ENCODE assay signal across 19 cellular contexts in the genomic region with DNA sequence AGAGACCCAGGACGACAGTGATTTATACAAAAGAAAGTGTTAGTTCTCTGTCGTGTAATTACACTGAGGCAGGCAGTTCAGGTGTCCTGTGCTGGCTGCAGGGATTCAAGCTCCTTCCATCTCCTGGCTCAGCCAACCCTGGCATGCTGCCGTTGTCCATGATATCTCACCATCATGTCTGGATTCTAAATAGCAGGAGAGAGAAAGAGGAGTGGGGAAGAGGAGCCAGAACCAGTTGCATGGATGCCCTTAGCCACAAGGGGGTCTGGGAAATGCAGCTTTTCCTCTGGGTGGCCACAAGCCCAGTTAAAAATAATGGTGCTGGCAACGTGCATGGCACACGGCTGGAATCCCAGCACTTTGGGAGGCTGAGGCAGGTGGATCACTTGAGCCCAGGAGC. TPM values are rescaled to one million over a fixed set of nuclear protein-coding genes. Genes with fewer than 3 reads are reported as not detected.
DNase-seq lines count a peak whose midpoint lies in the region; ATAC-seq and TF ChIP-seq lines count a peak whose summit lies in the region.
"Had no signal": no experiment of that assay in that cellular context is flagged by ENCODE, and none has a peak within 500 bp of the region (broad histone marks: within the 10 kb centered on the region; RNA-seq: fewer than 3 reads in every experiment).

No MANE protein-coding gene starts in this region.

- H2AFZ ChIP-seq in OCI-LY7 (ENCODE audit: low read length): no peak overlapping the region

- no peak for DNase-seq in activated CD4-positive, alpha-beta T cell treated with anti-CD3 and anti-CD28 coated beads, Interleukin-2, amount 10 ng/mL, durations not matched to agents 24 days and 14 days
- no peak for DNase-seq in activated CD4-positive, alpha-beta T cell treated with anti-CD3 and anti-CD28 coated beads for 1 hour
- DNase-seq in OCI-LY7 (ENCODE audit: low spot score): no peak
- no peak for DNase-seq in epithelial cell of esophagus (ENCODE audit: low read depth)
- no peak for DNase-seq in transverse colon
- no peak for DNase-seq in activated naive CD4-positive, alpha-beta T cell treated with anti-CD3 and anti-CD28 coated beads, Interleukin-2, amount 50 U/mL, for 72 hours (ENCODE audit: low spot score in 2 of 2)
- DNase-seq: activated CD8-positive, alpha-beta memory T cell treated with anti-CD3 and anti-CD28 coated beads, Interleukin-2, amount 50 U/mL, for 48 hours; DMS79; KBM-7; NCI-H1436 treated with DMSO at 0.1 percent for 48 hours; NCI-H774; SHP77 treated with DMSO at 0.1 percent for 48 hours; thyroid gland had no signal

- ATAC-seq in activated naive CD4-positive, alpha-beta T cell treated with anti-CD3 and anti-CD28 coated beads, Interleukin-2, amount 50 U/mL, for 72 hours: no peak
- no peak for ATAC-seq in GM18858 (IDR thresholded peaks at IDR 0.05; ENCODE audit: unreplicated experiment)
- ATAC-seq in HG03135 (IDR thresholded peaks at IDR 0.05; ENCODE audit: unreplicated experiment): no peak

- BruUV-seq in OCI-LY7 (replicated peaks; lab: Mats Ljungman, UMichigan): no TSS peak

- TF ChIP-seq CTCF in OCI-LY7 (conservative IDR thresholded peaks at IDR 0.05; ENCODE audit: low read length) (peak; percentile 26; the same call in 1 of the 2 replicates), epithelial cell of esophagus (IDR thresholded peaks at IDR 0.05; ENCODE audit: insufficient read depth, low read depth, low read length, missing control alignments) (peak; percentile 5), transverse colon (IDR thresholded peaks at IDR 0.05) (no peak)

- H3K27me3 ChIP-seq in transverse colon: no peaks in the 10 kb centered on the region
- H3K27me3 ChIP-seq: thyroid gland had no signal

- no peak overlapping the region for H3K27ac ChIP-seq in OCI-LY7 (ENCODE audit: low read depth, low read length, poor library complexity, severe bottlenecking)
- peak overlapping the region; percentile 1 to 41 (median 22) for H3K27ac ChIP-seq in transverse colon
- H3K27ac ChIP-seq: coronary artery, thyroid gland had no signal

- intact Hi-C loops in activated CD4-positive, alpha-beta T cell treated with anti-CD3 and anti-CD28 coated beads, Interleukin-2, amount 10 ng/mL, durations not matched to agents 24 days and 14 days (cut with micrococcal nuclease): no loop called here
- intact Hi-C loops in OCI-LY7 (cut with micrococcal nuclease; ENCODE audit: unreplicated experiment) (no loop called here), transverse colon (cut with DNase I; ENCODE audit: low total_unique reads) (no loop called here)

- H4K20me1 ChIP-seq in OCI-LY7 (ENCODE audit: insufficient read depth, low read length): no peaks in the 10 kb centered on the region

- CTCF ChIA-PET in OCI-LY7 (lab: Charles Lee; ENCODE audit: unreplicated experiment): no interaction called here

- H3K9me3 ChIP-seq in OCI-LY7 (ENCODE audit: low read length) (no peaks in the 10 kb centered on the region), transverse colon (no peaks in the 10 kb centered on the region)
- H3K9me3 ChIP-seq: thyroid gland had no signal

- no peaks in the 10 kb centered on the region for H3K79me2 ChIP-seq in OCI-LY7 (ENCODE audit: insufficient read depth, low read depth, low read length)

- peaks cover 9% of the 10 kb centered on the region for H3K9me3 Mint-ChIP-seq in activated CD4-positive, alpha-beta T cell treated with anti-CD3 and anti-CD28 coated beads, Interleukin-2, amount 10 ng/mL, durations not matched to agents 24 days and 14 days
- H3K9me3 Mint-ChIP-seq in activated naive CD4-positive, alpha-beta T cell treated with anti-CD3 and anti-CD28 coated beads, Interleukin-2, amount 50 U/mL, for 72 hours: peaks cover 4 to 15% of the 10 kb centered on the region in 2 donors

- H3K4me3 ChIP-seq in OCI-LY7 (ENCODE audit: low read depth, low read length, poor library complexity, severe bottlenecking) (no peak overlapping the region), epithelial cell of esophagus (ENCODE audit: low read length) (no peak overlapping the region), transverse colon (peak overlapping the region in 1 of 4 donors; percentile 26)
- H3K4me3 ChIP-seq: coronary artery, thyroid gland had no signal

- no peak for TF ChIP-seq POLR2A in transverse colon (IDR thresholded peaks at IDR 0.05)

- no peaks in the 10 kb centered on the region for H3K36me3 ChIP-seq in OCI-LY7 (ENCODE audit: insufficient read depth, low read length)
- H3K36me3 ChIP-seq in transverse colon: no peaks in the 10 kb centered on the region
- H3K36me3 ChIP-seq: thyroid gland had no signal

- peaks cover 40% of the 10 kb centered on the region for H3K4me1 ChIP-seq in OCI-LY7 (ENCODE audit: insufficient read depth, low read length, poor library complexity, severe bottlenecking)
- peaks cover 13 to 59% (median 25%) of the 10 kb centered on the region in 4 donors for H3K4me1 ChIP-seq in transverse colon

- H3K27ac Mint-ChIP-seq in activated CD4-positive, alpha-beta T cell treated with anti-CD3 and anti-CD28 coated beads, Interleukin-2, amount 10 ng/mL, durations not matched to agents 24 days and 14 days: peak overlapping the region; percentile 21
- no peak overlapping the region for H3K27ac Mint-ChIP-seq in activated naive CD4-positive, alpha-beta T cell treated with anti-CD3 and anti-CD28 coated beads, Interleukin-2, amount 50 U/mL, for 72 hours
- H3K27ac Mint-ChIP-seq: activated naive CD4-positive, alpha-beta T cell treated with anti-CD3 and anti-CD28 coated beads, Interleukin-2, amount 50 U/mL, for 24 hours had no signal

- H3K4me2 ChIP-seq in OCI-LY7 (ENCODE audit: low read length): no peak overlapping the region

- H3K36me3 Mint-ChIP-seq in activated CD4-positive, alpha-beta T cell treated with anti-CD3 and anti-CD28 coated beads, Interleukin-2, amount 10 ng/mL, durations not matched to agents 24 days and 14 days (ENCODE audit: low read depth): peaks cover 21% of the 10 kb centered on the region
- peaks cover 0 to 27% of the 10 kb centered on the region in 2 donors for H3K36me3 Mint-ChIP-seq in activated naive CD4-positive, alpha-beta T cell treated with anti-CD3 and anti-CD28 coated beads, Interleukin-2, amount 50 U/mL, for 72 hours

- POLR2A ChIA-PET in OCI-LY7 (lab: Charles Lee): no interaction called here

- in situ Hi-C loops in transverse colon (cut with MboI; ENCODE audit: low pct_ligation_motif_present in 1 of 4, low pct_unique_long_range_greater_than_20kb in 1 of 4, low sequenced_read_pairs in 3 of 4): no loop called here

- peaks cover 4% of the 10 kb centered on the region for H3K27me3 Mint-ChIP-seq in activated CD4-positive, alpha-beta T cell treated with anti-CD3 and anti-CD28 coated beads, Interleukin-2, amount 10 ng/mL, durations not matched to agents 24 days and 14 days
- H3K27me3 Mint-ChIP-seq: activated naive CD4-positive, alpha-beta T cell treated with anti-CD3 and anti-CD28 coated beads, Interleukin-2, amount 50 U/mL, for 24 hours had no signal

- 60 to 63% methylated on average over 1 to 5 of the region's 5 CpGs for WGBS in transverse colon (ENCODE audit: low coverage in 1 of 2), 2 donors

- H3K4me1 Mint-ChIP-seq in activated CD4-positive, alpha-beta T cell treated with anti-CD3 and anti-CD28 coated beads, Interleukin-2, amount 10 ng/mL, durations not matched to agents 24 days and 14 days: peaks cover 53% of the 10 kb centered on the region

- H3K9me2 ChIP-seq in OCI-LY7 (ENCODE audit: insufficient read depth, low read length): no peaks in the 10 kb centered on the region

- TF ChIP-seq EP300 in transverse colon (IDR thresholded peaks at IDR 0.05; ENCODE audit: low read depth): no peak

- H3K4me3 Mint-ChIP-seq in activated CD4-positive, alpha-beta T cell treated with anti-CD3 and anti-CD28 coated beads, Interleukin-2, amount 10 ng/mL, durations not matched to agents 24 days and 14 days: no peak overlapping the region
- H3K4me3 Mint-ChIP-seq: activated naive CD4-positive, alpha-beta T cell treated with anti-CD3 and anti-CD28 coated beads, Interleukin-2, amount 50 U/mL, for 24 hours had no signal

RNA-seq across cellular contexts. Expression of a gene that starts 9.7 kb away (rescaled TPM):
- 17.0 and 17.8 TPM in 2 replicates for total RNA-seq in activated CD4-positive, alpha-beta T cell treated with anti-CD3 and anti-CD28 coated beads, Interleukin-2, amount 10 ng/mL, durations not matched to agents 24 days and 14 days
- total RNA-seq in OCI-LY7 (2014; rRNA removed; shearing (Covaris generic)): not detected in 2 replicates
- total RNA-seq in OCI-LY7 (2022) (0.32 and 0.55 TPM in 2 replicates), transverse colon (1 to 10 TPM in 3 of 4 donors, not detected in 1; 3.0 to 8.2 (median 3.8) TPM)
- 10 to 100 TPM; 14.0 to 19.5 TPM for total RNA-seq in activated naive CD4-positive, alpha-beta T cell treated with anti-CD3 and anti-CD28 coated beads, Interleukin-2, amount 50 U/mL, for 72 hours
- total RNA-seq: lung microvascular endothelial cell had no signal

RNA-seq across cellular contexts. Expression of a gene that starts 41.9 kb away (rescaled TPM):
- total RNA-seq in activated CD4-positive, alpha-beta T cell treated with anti-CD3 and anti-CD28 coated beads, Interleukin-2, amount 10 ng/mL, durations not matched to agents 24 days and 14 days: not detected in 2 replicates
- total RNA-seq in OCI-LY7 (2014; rRNA removed; shearing (Covaris generic)): not detected in 2 replicates
- total RNA-seq in OCI-LY7 (2022): not detected in 2 replicates
- 1,000 to 10,000 TPM in 1 of 4 donors, 100 to 1,000 TPM in 1, 10 to 100 TPM in 2; 73.4 to 1,268 (median 104) TPM for total RNA-seq in transverse colon
- not detected for total RNA-seq in activated naive CD4-positive, alpha-beta T cell treated with anti-CD3 and anti-CD28 coated beads, Interleukin-2, amount 50 U/mL, for 72 hours
- total RNA-seq: lung microvascular endothelial cell, osteoblast, thyroid gland had no signal

RNA-seq across cellular contexts. Expression of a gene that starts 54.4 kb away (rescaled TPM):
- 132 TPM in 2 replicates for total RNA-seq in activated CD4-positive, alpha-beta T cell treated with anti-CD3 and anti-CD28 coated beads, Interleukin-2, amount 10 ng/mL, durations not matched to agents 24 days and 14 days
- 315 and 339 TPM in 2 replicates for total RNA-seq in OCI-LY7 (2014; rRNA removed; shearing (Covaris generic))
- total RNA-seq in OCI-LY7 (2022) (232 and 253 TPM in 2 replicates), transverse colon (100 to 1,000 TPM in 1 of 4 donors, 10 to 100 TPM in 3; 37.6 to 159 (median 59.5) TPM)
- 100 to 1,000 TPM; 151 to 268 TPM for total RNA-seq in activated naive CD4-positive, alpha-beta T cell treated with anti-CD3 and anti-CD28 coated beads, Interleukin-2, amount 50 U/mL, for 72 hours

RNA-seq across cellular contexts. Expression of a gene that starts 57.1 kb away (rescaled TPM):
- total RNA-seq in activated CD4-positive, alpha-beta T cell treated with anti-CD3 and anti-CD28 coated beads, Interleukin-2, amount 10 ng/mL, durations not matched to agents 24 days and 14 days: 5.8 and 6.3 TPM in 2 replicates
- 9.4 and 10.6 TPM in 2 replicates for total RNA-seq in OCI-LY7 (2014; rRNA removed; shearing (Covaris generic))
- total RNA-seq in OCI-LY7 (2022) (12.6 and 15.8 TPM in 2 replicates), transverse colon (10 to 100 TPM; 14.3 to 65.8 (median 26.3) TPM)
- total RNA-seq in activated naive CD4-positive, alpha-beta T cell treated with anti-CD3 and anti-CD28 coated beads, Interleukin-2, amount 50 U/mL, for 72 hours: 10 to 100 TPM; 10.1 to 14.5 TPM

Comparison
In these comparisons a context has a peak if more than half of its experiments do, and no peak if none do; other contexts are left out.
1. CTCF ChIP-seq: peak in OCI-LY7 (single experiment) and epithelial cell of esophagus (single experiment); none in transverse colon (0 of 5).
2. RNA of a gene that starts 41.9 kb away (total RNA-seq): 73.4 to 1,268 TPM in transverse colon; not detected in activated CD4-positive, alpha-beta T cell treated with anti-CD3 and anti-CD28 coated beads, Interleukin-2, amount 10 ng/mL, durations not matched to agents 24 days and 14 days, not detected in OCI-LY7 and not detected in activated naive CD4-positive, alpha-beta T cell treated with anti-CD3 and anti-CD28 coated beads, Interleukin-2, amount 50 U/mL, for 72 hours; every median in the first group is over 10 times any median in the second.